ENCODE assay signal across 30 cellular contexts in genomic region chr9:6910497-6910896, GRCh38.
"Had no signal": no experiment of that assay in that cellular context is flagged by ENCODE, and none has a peak within 500 bp of the region (broad histone marks: within the 10 kb centered on the region; RNA-seq: fewer than 3 reads in every experiment).

No MANE protein-coding gene starts in this region.

- H3K9ac ChIP-seq: neural progenitor cell, parathyroid adenoma had no signal

- H3K27ac Mint-ChIP-seq: natural killer cell; nephron; neural progenitor cell; progenitor cell of endocrine pancreas; stimulated activated memory B cell treated with anti-CD40 and anti-IgM and Interleukin-4, amounts not matched to agents 10 μg/mL and 1 μg/mL and 100 μg/mL, for 72 hours; stimulated activated naive CD8-positive, alpha-beta T cell treated with anti-CD3 and anti-CD28 coated beads, Interleukin-15, amount 100 ng/mL, for 72 hours had no signal

- H3K4me2 ChIP-seq: neural progenitor cell, smooth muscle cell had no signal

- H3K4me3 Mint-ChIP-seq: natural killer cell; nephron; neural progenitor cell; stimulated activated memory B cell treated with anti-CD40 and anti-IgM and Interleukin-4, amounts not matched to agents 10 μg/mL and 1 μg/mL and 100 μg/mL, for 72 hours; stimulated activated naive CD8-positive, alpha-beta T cell treated with anti-CD3 and anti-CD28 coated beads, Interleukin-15, amount 100 ng/mL, for 72 hours had no signal

- H3K36me3 Mint-ChIP-seq: natural killer cell, neural progenitor cell had no signal

- H2AFZ ChIP-seq: neural progenitor cell, parathyroid adenoma had no signal

- DNase-seq: natural killer cell; occipital lobe; ovary; posterior cingulate gyrus; psoas muscle; right cardiac atrium; spleen; stimulated activated CD4-positive, alpha-beta T cell treated with anti-CD3 and anti-CD28 coated beads, Interleukin-12 subunit alpha, Interleukin-12 subunit beta, amount 100 ng/mL, for 4 hours; stimulated activated CD4-positive, alpha-beta T cell treated with anti-CD3 and anti-CD28 coated beads, Interleukin-1b, Interleukin-23, amount 100 ng/mL, for 48 hours; stimulated activated CD4-positive, alpha-beta T cell treated with anti-CD3 and anti-CD28 coated beads, Interleukin-4, amount 100 ng/mL, for 1 hour; stimulated activated CD4-positive, alpha-beta T cell treated with anti-CD3 and anti-CD28 coated beads, Interleukin-4, amount 100 ng/mL, for 4 hours; stimulated activated CD8-positive, alpha-beta memory T cell treated with anti-CD3 and anti-CD28 coated beads, Interleukin-4, amount 100 ng/mL, for 48 hours; stimulated activated naive CD4-positive, alpha-beta T cell; stimulated activated naive CD8-positive, alpha-beta T cell treated with anti-CD3 and anti-CD28 coated beads, Interleukin-15, amount 100 ng/mL, for 72 hours; stimulated activated naive CD8-positive, alpha-beta T cell treated with anti-CD3 and anti-CD28 coated beads, Interleukin-15, Interleukin-2, amounts not matched to agents 100 U/mL and 50 U/mL, for 24 hours; substantia nigra; testis; tibial artery; upper lobe of left lung had no signal

- H3K36me3 ChIP-seq: neural progenitor cell, ovary, suprapubic skin, tibial artery, upper lobe of left lung, vagina had no signal

- H3K27ac ChIP-seq: neural progenitor cell, ovary, parathyroid adenoma, psoas muscle, skin epidermis, spleen, suprapubic skin, testis, tibial artery, upper lobe of left lung, vagina had no signal

- H3K4me3 ChIP-seq: neural progenitor cell, ovary, psoas muscle, skin epidermis, smooth muscle cell, spleen, suprapubic skin, testis, tibial artery, upper lobe of left lung, vagina had no signal

- H3K79me2 ChIP-seq: parathyroid adenoma had no signal

- H3K4me1 ChIP-seq: parathyroid adenoma, psoas muscle, suprapubic skin, testis, upper lobe of left lung, vagina had no signal

- H3K27me3 Mint-ChIP-seq: progenitor cell of endocrine pancreas; stimulated activated memory B cell treated with anti-CD40 and anti-IgM and Interleukin-4, amounts not matched to agents 10 μg/mL and 1 μg/mL and 100 μg/mL, for 72 hours; stimulated activated naive CD8-positive, alpha-beta T cell treated with anti-CD3 and anti-CD28 coated beads, Interleukin-15, amount 100 ng/mL, for 72 hours had no signal

- H3K9me3 Mint-ChIP-seq: natural killer cell; nephron; neural progenitor cell; stimulated activated memory B cell treated with anti-CD40 and anti-IgM and Interleukin-4, amounts not matched to agents 10 μg/mL and 1 μg/mL and 100 μg/mL, for 72 hours; stimulated activated naive CD8-positive, alpha-beta T cell treated with anti-CD3 and anti-CD28 coated beads, Interleukin-15, amount 100 ng/mL, for 72 hours had no signal

- H3K9me3 ChIP-seq: ovary, psoas muscle, spleen, suprapubic skin, testis, tibial artery, upper lobe of left lung, vagina had no signal

- FAIRE-seq: urothelium cell line had no signal

- ATAC-seq: natural killer cell; psoas muscle; right cardiac atrium; sciatic nerve; stimulated activated memory B cell treated with anti-CD40 and anti-IgM and Interleukin-4, amounts not matched to agents 10 μg/mL and 1 μg/mL and 100 μg/mL, for 72 hours; stimulated activated naive CD8-positive, alpha-beta T cell treated with anti-CD3 and anti-CD28 coated beads, Interleukin-15, amount 100 ng/mL, for 72 hours; stimulated activated naive CD8-positive, alpha-beta T cell treated with anti-CD3 and anti-CD28 coated beads, Interleukin-15, Interleukin-2, amounts not matched to agents 100 U/mL and 50 U/mL, for 24 hours had no signal

- H3K27me3 ChIP-seq: neural progenitor cell, ovary, spleen, suprapubic skin, testis, tibial artery, upper lobe of left lung, vagina had no signal
